In the genomic region with DNA sequence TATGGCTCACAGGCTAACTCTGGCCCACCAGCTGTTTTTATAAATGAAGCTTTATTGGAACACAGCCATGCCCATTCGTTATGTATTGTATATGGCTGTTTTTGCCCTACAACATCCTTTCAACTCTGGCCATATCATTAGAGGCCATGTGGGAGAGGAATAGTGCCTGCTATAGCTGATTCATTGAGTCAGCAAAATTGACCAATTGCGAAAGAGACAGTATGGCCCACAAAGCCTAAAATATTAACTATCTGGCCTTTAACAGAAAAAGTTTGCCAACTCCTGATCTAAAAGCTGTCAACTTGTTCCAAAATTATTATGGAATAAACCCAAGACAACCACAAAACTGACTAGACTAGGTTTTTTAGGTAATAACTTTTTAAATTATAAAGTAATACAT, we compare ENCODE assay signal across 1 cellular context.
TF ChIP-seq lines count a peak whose summit lies in the region.

No MANE protein-coding gene starts in this region.

TF ChIP-seq in liver, 16 proteins besides CTCF, POLR2A, EP300 and RAD21 (continued from another document):
- TF ChIP-seq, protein P1, sequence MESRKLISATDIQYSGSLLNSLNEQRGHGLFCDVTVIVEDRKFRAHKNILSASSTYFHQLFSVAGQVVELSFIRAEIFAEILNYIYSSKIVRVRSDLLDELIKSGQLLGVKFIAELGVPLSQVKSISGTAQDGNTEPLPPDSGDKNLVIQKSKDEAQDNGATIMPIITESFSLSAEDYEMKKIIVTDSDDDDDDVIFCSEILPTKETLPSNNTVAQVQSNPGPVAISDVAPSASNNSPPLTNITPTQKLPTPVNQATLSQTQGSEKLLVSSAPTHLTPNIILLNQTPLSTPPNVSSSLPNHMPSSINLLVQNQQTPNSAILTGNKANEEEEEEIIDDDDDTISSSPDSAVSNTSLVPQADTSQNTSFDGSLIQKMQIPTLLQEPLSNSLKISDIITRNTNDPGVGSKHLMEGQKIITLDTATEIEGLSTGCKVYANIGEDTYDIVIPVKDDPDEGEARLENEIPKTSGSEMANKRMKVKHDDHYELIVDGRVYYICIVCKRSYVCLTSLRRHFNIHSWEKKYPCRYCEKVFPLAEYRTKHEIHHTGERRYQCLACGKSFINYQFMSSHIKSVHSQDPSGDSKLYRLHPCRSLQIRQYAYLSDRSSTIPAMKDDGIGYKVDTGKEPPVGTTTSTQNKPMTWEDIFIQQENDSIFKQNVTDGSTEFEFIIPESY (IDR thresholded peaks at IDR 0.05) = no peak
- no peak for TF ChIP-seq JUND (IDR thresholded peaks at IDR 0.05)
- TF ChIP-seq HNF4G (IDR thresholded peaks at IDR 0.05) = no peak
- TF ChIP-seq GABPA (IDR thresholded peaks at IDR 0.05 in 1 of 2, conservative IDR thresholded peaks at IDR 0.05 in 1 of 2) = no peak
